ENCODE assay signal across 18 cellular contexts in genomic region chr19:18230941-18231734, GRCh38. TPM values are rescaled to one million over a fixed set of nuclear protein-coding genes. Genes with fewer than 3 reads are reported as not detected.
A peak's percentile ranks its signal among the peaks of the same experiment; 100 is the strongest.
DNase-seq lines count a peak whose midpoint lies in the region; ATAC-seq, FAIRE-seq and TF ChIP-seq lines count a peak whose summit lies in the region.
"Had no signal": no experiment of that assay in that cellular context is flagged by ENCODE, and none has a peak within 500 bp of the region (broad histone marks: within the 10 kb centered on the region; RNA-seq: fewer than 3 reads in every experiment).

No MANE protein-coding gene starts in this region.

- H3K4me2 ChIP-seq in A549 (peak overlapping the region; percentile 53), GM23248 (ENCODE audit: unreplicated experiment) (no peak overlapping the region)

- no peaks in the 10 kb centered on the region for H3K79me2 ChIP-seq in GM23248 (ENCODE audit: insufficient read depth)

- H3K4me1 Mint-ChIP-seq in endodermal cell, result peaks cover 6% of the 10 kb centered on the region

- CTCF ChIA-PET in A549 (lab: Yijun Ruan, JAX), result interaction anchor here (1.1 to 4.7 kb wide), 7 partner anchors 10 to 285 kb away, joined by 3 to 34 read pairs (median 4); no protein-coding TSS in a partner anchor

- no peaks in the 10 kb centered on the region for H3K36me3 Mint-ChIP-seq in endodermal cell (ENCODE audit: low read depth)

- H3K4me1 ChIP-seq in A549, result peaks cover 20% of the 10 kb centered on the region
- no peaks in the 10 kb centered on the region for H3K4me1 ChIP-seq in GM23248 (ENCODE audit: insufficient read depth)
- no peaks in the 10 kb centered on the region for H3K4me1 ChIP-seq in endodermal cell (ENCODE audit: control insufficient read depth, insufficient read depth, low read length)

- H3K4me3 Mint-ChIP-seq in endodermal cell, result no peak overlapping the region

- no peaks in the 10 kb centered on the region for H3K36me3 ChIP-seq in GM23248 (ENCODE audit: low read depth)
- no peaks in the 10 kb centered on the region for H3K36me3 ChIP-seq in endodermal cell (ENCODE audit: control insufficient read depth, insufficient read depth, low read length)
- H3K36me3 ChIP-seq: neutrophil, transverse colon had no signal

- ATAC-seq in A549, result peak; percentile 75 to 81
- ATAC-seq: sciatic nerve had no signal

- no peaks in the 10 kb centered on the region for H3K9me3 Mint-ChIP-seq in endodermal cell

- H2AFZ ChIP-seq in GM23248, result no peak overlapping the region

- TF ChIP-seq RAD21 in A549 (conservative IDR thresholded peaks at IDR 0.05 in 1 of 2, IDR thresholded peaks at IDR 0.05 in 1 of 2), result no peak

- H3K9ac ChIP-seq in GM23248, result no peak overlapping the region
- no peak overlapping the region for H3K9ac ChIP-seq in endodermal cell (ENCODE audit: extremely low read depth, low read length, poor library complexity, severe bottlenecking)

- TF ChIP-seq CTCF in A549 (IDR thresholded peaks at IDR 0.05) (no peak), endodermal cell (conservative IDR thresholded peaks at IDR 0.05) (no peak), D721Med (IDR thresholded peaks at IDR 0.05; ENCODE audit: insufficient read depth, missing control alignments) (no peak)

- DNase-seq in A549 (ENCODE audit: low read depth in 1 of 2, low spot score in 1 of 2) (peak; percentile 68 to 71), GM23248 (peak; percentile 23), OCI-M1 (lab: John Stamatoyannopoulos, UW) (peak; percentile 12), endodermal cell (peak; percentile 66), D721Med (ENCODE audit: insufficient read length, low spot score) (no peak), kidney glomerular epithelial cell (lab: John Stamatoyannopoulos, UW) (no peak), germinal center (ENCODE audit: low spot score) (no peak)
- DNase-seq in activated CD4-positive, CD25-positive, alpha-beta regulatory T cell treated with anti-CD3 and anti-CD28 coated beads, Interleukin-2, amount 50 U/mL, for 72 hours, result no peak
- DNase-seq: activated CD4-positive, alpha-beta T cell treated with anti-CD3 and anti-CD28 coated beads for 1 hour; activated T-cell treated with anti-CD3 and anti-CD28 coated beads for 4 hours; foreskin fibroblast; NCI-H1694 treated with DMSO at 0.1 percent for 48 hours; stimulated activated CD4-positive, alpha-beta T cell treated with anti-CD3 and anti-CD28 coated beads, Interleukin-2, amount 100 ng/mL, for 48 hours; stimulated activated CD8-positive, alpha-beta memory T cell treated with anti-CD3 and anti-CD28 coated beads, Interleukin-4, amount 100 ng/mL, for 48 hours; transverse colon had no signal

- H3K27ac ChIP-seq in A549 (no peak overlapping the region), GM23248 (no peak overlapping the region), endodermal cell (ENCODE audit: low read depth, low read length) (no peak overlapping the region)
- H3K27ac ChIP-seq: neutrophil, transverse colon had no signal

- POLR2A ChIA-PET in A549 (lab: Yijun Ruan, JAX), result interaction anchor here (0.9 kb wide), 2 partner anchors 8 to 51 kb away, joined by 4 to 6 read pairs; partner anchors contain the start of gene JUND

- peaks cover 12% of the 10 kb centered on the region for H3K27me3 ChIP-seq in GM23248 (replicated peaks; ENCODE audit: insufficient read depth)
- peaks cover 40% of the 10 kb centered on the region for H3K27me3 ChIP-seq in endodermal cell (ENCODE audit: control insufficient read depth, insufficient read depth, low read length, poor library complexity, severe bottlenecking)

- in situ Hi-C loops in GM23248 (cut with MboI), result no loop called here

- no peak for TF ChIP-seq POLR2A in A549 (IDR thresholded peaks at IDR 0.05; ENCODE audit: low read length)

- H3K4me3 ChIP-seq in A549 (no peak overlapping the region), GM23248 (no peak overlapping the region), endodermal cell (ENCODE audit: low read length) (no peak overlapping the region)
- H3K4me3 ChIP-seq: transverse colon had no signal

- H3K27me3 Mint-ChIP-seq in endodermal cell (ENCODE audit: insufficient read depth), result peaks cover 48% of the 10 kb centered on the region

- no peaks in the 10 kb centered on the region for H4K20me1 ChIP-seq in GM23248 (ENCODE audit: insufficient read depth)

- H3F3A ChIP-seq in GM23248 (ENCODE audit: insufficient read depth), result no peaks in the 10 kb centered on the region

- FAIRE-seq in A549 (lab: Jason Lieb, UNC) (no peak), D721Med (lab: Jason Lieb, UNC) (no peak)
- FAIRE-seq: endometrium had no signal

- 2% methylated on average over 13 of the region's 18 CpGs for WGBS in A549 (ENCODE audit: missing lambda C conversion rate)
- WGBS in GM23248 (ENCODE audit: low coverage in 1 of 2, low lambda C conversion rate in 2 of 2, missing lambda C conversion rate in 2 of 2), 2 experiments, result 50 to 51% methylated on average over 17 to 18 of the region's 18 CpGs
- WGBS in endodermal cell (ENCODE audit: insufficient coverage in 1 of 2, insufficient read length in 1 of 2), 2 experiments, result 70 to 78% methylated on average over 6 to 18 of the region's 18 CpGs

- H3K9me3 ChIP-seq in A549, result no peaks in the 10 kb centered on the region
- no peaks in the 10 kb centered on the region for H3K9me3 ChIP-seq in GM23248 (ENCODE audit: low read depth)
- H3K9me3 ChIP-seq in endodermal cell (ENCODE audit: control insufficient read depth, low read length), result no peaks in the 10 kb centered on the region
- H3K9me3 ChIP-seq: neutrophil had no signal

- no peaks in the 10 kb centered on the region for H3K9me2 ChIP-seq in GM23248 (ENCODE audit: insufficient read depth)

- no peak overlapping the region for H3K27ac Mint-ChIP-seq in endodermal cell

- no peak for TF ChIP-seq EP300 in A549 (IDR thresholded peaks at IDR 0.05)

TF ChIP-seq in A549, 52 proteins besides CTCF, POLR2A, EP300 and RAD21 (continues in another document):
- TF ChIP-seq ZC3H11A (IDR thresholded peaks at IDR 0.05) (no peak), MAX (IDR thresholded peaks at IDR 0.05) (peak; percentile 44; the same call in 1 of the 2 replicates)

RNA-seq across cellular contexts. Expression of gene PDE4C, which starts 4.9 kb away (rescaled TPM):
- 0.25 and 0.54 TPM in 2 replicates for polyA plus RNA-seq in A549 (2011; rRNA removed)
- polyA plus RNA-seq in A549 (2012; cell fraction: cytosol; rRNA removed), result 0.33 and 0.53 TPM in 2 replicates
- 2.6 and 3.3 TPM in 2 replicates for polyA plus RNA-seq in A549 (2012; cell fraction: nucleus; rRNA removed)
- 0.34 to 0.65 TPM (median 0.55 TPM) in 3 replicates for polyA plus RNA-seq in A549 (2017; fragmentation: RNase III; extraction: RNeasy Plus Mini Kit Qiagen cat#74134 plus additional on column Dnase treatment)
- 0.21 TPM in 1 of 2 replicates, not detected in the other for polyA minus RNA-seq in A549 (2011; rRNA and poly(A)+ RNA removed)
- under 0.01 and 0.22 TPM in 2 replicates for total RNA-seq in GM23248 (2014; rRNA removed; shearing (Covaris generic))
- polyA plus RNA-seq in GM23248 (2016; fragmentation: Nextera tagmentation; extraction: Ambion mirVana), result 0.40 and 1.0 TPM in 2 replicates
- total RNA-seq in endodermal cell, result 1 to 10 TPM; 1.1 to 2.4 TPM
- polyA plus RNA-seq in endodermal cell (2013, experiment 1 of 2), result 0.93 TPM
- 1.1 TPM for polyA plus RNA-seq in endodermal cell (2013, experiment 2 of 2)

RNA-seq across cellular contexts. Expression of gene RAB3A, which starts 27.3 kb away (rescaled TPM):
- polyA plus RNA-seq in A549 (2011; rRNA removed) (0.39 and 1.0 TPM in 2 replicates), A549 (2017; fragmentation: RNase III; extraction: RNeasy Plus Mini Kit Qiagen cat#74134 plus additional on column Dnase treatment) (1.0 to 1.6 TPM (median 1.4 TPM) in 3 replicates), GM23248 (2016; fragmentation: Nextera tagmentation; extraction: Ambion mirVana) (1.9 and 2.0 TPM in 2 replicates)
- polyA plus RNA-seq in A549 (2012; cell fraction: cytosol; rRNA removed), result 1.8 and 2.2 TPM in 2 replicates
- polyA plus RNA-seq in A549 (2012; cell fraction: nucleus; rRNA removed), result 1.5 and 2.9 TPM in 2 replicates
- polyA minus RNA-seq in A549 (2011; rRNA and poly(A)+ RNA removed), result 4.0 and 4.3 TPM in 2 replicates
- 1.4 and 1.8 TPM in 2 replicates for total RNA-seq in GM23248 (2014; rRNA removed; shearing (Covaris generic))
- 1 to 10 TPM; 3.6 to 3.9 TPM for total RNA-seq in endodermal cell
- polyA plus RNA-seq in endodermal cell (2013, experiment 1 of 2), result 13.9 TPM
- polyA plus RNA-seq in endodermal cell (2013, experiment 2 of 2), result 13.6 TPM

RNA-seq across cellular contexts. Expression of gene MPV17L2, which starts 38.1 kb away (rescaled TPM):
- 8.3 and 11.4 TPM in 2 replicates for polyA plus RNA-seq in A549 (2011; rRNA removed)
- polyA plus RNA-seq in A549 (2012; cell fraction: cytosol; rRNA removed), result 21.3 and 27.1 TPM in 2 replicates
- polyA plus RNA-seq in A549 (2012; cell fraction: nucleus; rRNA removed), result 11.6 and 15.3 TPM in 2 replicates
- polyA plus RNA-seq in A549 (2017; fragmentation: RNase III; extraction: RNeasy Plus Mini Kit Qiagen cat#74134 plus additional on column Dnase treatment), result 12.2 to 13.9 TPM (median 12.3 TPM) in 3 replicates
- polyA minus RNA-seq in A549 (2011; rRNA and poly(A)+ RNA removed), result 11.7 and 13.5 TPM in 2 replicates
- total RNA-seq in GM23248 (2014; rRNA removed; shearing (Covaris generic)), result 43.2 and 69.4 TPM in 2 replicates
- polyA plus RNA-seq in GM23248 (2016; fragmentation: Nextera tagmentation; extraction: Ambion mirVana), result 21.0 and 22.4 TPM in 2 replicates
- total RNA-seq in endodermal cell, result 10 to 100 TPM; 20.9 to 21.8 TPM
- 21.9 TPM for polyA plus RNA-seq in endodermal cell (2013, experiment 1 of 2)
- polyA plus RNA-seq in endodermal cell (2013, experiment 2 of 2), result 18.8 TPM

RNA-seq across cellular contexts. Expression of gene IQCN, which starts 43.1 kb away (rescaled TPM):
- polyA plus RNA-seq in A549 (2011; rRNA removed) (0.34 and 0.63 TPM in 2 replicates), A549 (2017; fragmentation: RNase III; extraction: RNeasy Plus Mini Kit Qiagen cat#74134 plus additional on column Dnase treatment) (0.49 to 0.64 TPM (median 0.50 TPM) in 3 replicates), GM23248 (2016; fragmentation: Nextera tagmentation; extraction: Ambion mirVana) (0.16 and 0.33 TPM in 2 replicates)
- 0.17 and 0.21 TPM in 2 replicates for polyA plus RNA-seq in A549 (2012; cell fraction: cytosol; rRNA removed)
- 2.2 and 2.4 TPM in 2 replicates for polyA plus RNA-seq in A549 (2012; cell fraction: nucleus; rRNA removed)
- polyA minus RNA-seq in A549 (2011; rRNA and poly(A)+ RNA removed), result 1.5 and 2.2 TPM in 2 replicates
- 0.11 and 0.25 TPM in 2 replicates for total RNA-seq in GM23248 (2014; rRNA removed; shearing (Covaris generic))
- total RNA-seq in endodermal cell, result 1 to 10 TPM; 2.4 to 3.3 TPM
- polyA plus RNA-seq in endodermal cell (2013, experiment 1 of 2), result 3.2 TPM
- polyA plus RNA-seq in endodermal cell (2013, experiment 2 of 2), result 2.7 TPM

RNA-seq across cellular contexts. Expression of gene JUND, which starts 50.3 kb away (rescaled TPM):
- polyA plus RNA-seq in A549 (2011; rRNA removed) (52.9 and 68.9 TPM in 2 replicates), A549 (2017; fragmentation: RNase III; extraction: RNeasy Plus Mini Kit Qiagen cat#74134 plus additional on column Dnase treatment) (52.6 to 70.4 TPM (median 65.1 TPM) in 3 replicates), GM23248 (2016; fragmentation: Nextera tagmentation; extraction: Ambion mirVana) (15.3 and 17.9 TPM in 2 replicates)
- polyA plus RNA-seq in A549 (2012; cell fraction: cytosol; rRNA removed), result 96.0 and 202 TPM in 2 replicates
- 69.5 and 147 TPM in 2 replicates for polyA plus RNA-seq in A549 (2012; cell fraction: nucleus; rRNA removed)
- 23.0 and 35.5 TPM in 2 replicates for polyA minus RNA-seq in A549 (2011; rRNA and poly(A)+ RNA removed)
- total RNA-seq in GM23248 (2014; rRNA removed; shearing (Covaris generic)), result 123 and 172 TPM in 2 replicates
- 100 to 1,000 TPM; 112 to 148 TPM for total RNA-seq in endodermal cell
- 255 TPM for polyA plus RNA-seq in endodermal cell (2013, experiment 1 of 2)
- 262 TPM for polyA plus RNA-seq in endodermal cell (2013, experiment 2 of 2)

Comparison
In these comparisons a context has a peak if more than half of its experiments do, and no peak if none do; other contexts are left out.
1. DNase-seq: peak in A549 (2 of 2), GM23248 (single experiment), OCI-M1 (single experiment) and endodermal cell (single experiment); none in activated CD4-positive, CD25-positive, alpha-beta regulatory T cell treated with anti-CD3 and anti-CD28 coated beads, Interleukin-2, amount 50 U/mL, for 72 hours (single experiment), D721Med (single experiment), kidney glomerular epithelial cell (single experiment) and germinal center (single experiment).